Comparison of ENCODE assay signal across 8 cellular contexts in the genomic region with DNA sequence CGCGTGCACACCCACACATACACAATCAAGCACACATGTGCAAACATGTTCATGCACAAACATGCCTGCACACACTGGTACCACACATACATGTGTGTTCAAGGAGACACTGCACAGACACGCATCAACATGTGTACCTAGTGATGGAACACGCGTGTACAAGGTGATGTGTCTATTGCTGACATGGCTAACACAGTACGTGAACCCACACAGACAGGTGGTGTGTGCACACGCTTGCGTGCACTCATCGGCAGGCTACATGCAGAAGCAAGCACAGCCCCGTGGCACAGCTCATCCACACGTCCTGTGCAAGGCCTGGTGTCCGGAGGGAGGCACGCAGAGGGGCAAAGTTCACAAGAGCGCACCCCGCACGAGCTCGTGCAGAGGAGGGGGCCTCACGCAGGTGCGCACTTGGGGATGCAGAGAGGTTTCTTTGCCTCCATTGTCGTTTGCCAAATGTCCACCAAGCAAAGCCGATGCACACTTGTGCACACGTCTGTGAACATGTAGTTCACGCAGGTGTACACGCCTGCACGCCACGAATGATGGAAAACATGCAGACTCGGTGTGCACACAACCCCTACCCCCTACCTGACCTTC. TPM values are rescaled to one million over a fixed set of nuclear protein-coding genes. Genes with fewer than 3 reads are reported as not detected.
A peak's percentile ranks its signal among the peaks of the same experiment; 100 is the strongest.
DNase-seq lines count a peak whose midpoint lies in the region; ATAC-seq and TF ChIP-seq lines count a peak whose summit lies in the region.

No MANE protein-coding gene starts in this region.

- H3K4me1 Mint-ChIP-seq in natural killer cell: peaks cover 6 to 26% of the 10 kb centered on the region in 2 donors

- H3K4me2 ChIP-seq in Karpas-422 (ENCODE audit: low read depth, low read length, poor library complexity, severe bottlenecking): peak overlapping the region; percentile 94

- H3K27me3 ChIP-seq in BE2C: no peaks in the 10 kb centered on the region
- no peaks in the 10 kb centered on the region for H3K27me3 ChIP-seq in Karpas-422 (ENCODE audit: low read length)

- H3K36me3 ChIP-seq in BE2C (peaks cover 30% of the 10 kb centered on the region), Karpas-422 (ENCODE audit: insufficient read depth, low read length) (no peaks in the 10 kb centered on the region)

- intact Hi-C loops in natural killer cell (cut with micrococcal nuclease): loop anchor here (5.0 kb wide), 1 partner anchor 34 kb away; a partner anchor contains a TSS

- H2AFZ ChIP-seq in Karpas-422 (ENCODE audit: low read length): no peak overlapping the region

- H3K4me3 ChIP-seq in BE2C (ENCODE audit: low read depth, low read length): peak overlapping the region; percentile 90
- H3K4me3 ChIP-seq in Karpas-422 (ENCODE audit: low read length): peak overlapping the region; percentile 85
- peak overlapping the region; percentile 71 for H3K4me3 ChIP-seq in choroid plexus epithelial cell (ENCODE audit: low read depth, low read length)

- peak overlapping the region; percentile 97 for H3K27ac ChIP-seq in Karpas-422 (ENCODE audit: low read length)

- H3K9me3 Mint-ChIP-seq in natural killer cell: no peaks in the 10 kb centered on the region

- H3K79me2 ChIP-seq in Karpas-422 (ENCODE audit: low read length): peaks cover 46% of the 10 kb centered on the region

- peak overlapping the region; percentile 86 for H3K4me3 Mint-ChIP-seq in natural killer cell

- H3K9ac ChIP-seq in Karpas-422 (ENCODE audit: low read length): peak overlapping the region; percentile 97

- H3K27me3 Mint-ChIP-seq in natural killer cell (ENCODE audit: low read depth in 2 of 2): no peaks in the 10 kb centered on the region

- ATAC-seq in natural killer cell (no peak), GM19467 (IDR thresholded peaks at IDR 0.05; ENCODE audit: unreplicated experiment) (no peak), HG03439 (IDR thresholded peaks at IDR 0.05; ENCODE audit: unreplicated experiment) (no peak), GM18498 (IDR thresholded peaks at IDR 0.05; ENCODE audit: unreplicated experiment) (no peak)

- peak overlapping the region; percentile 66 to 79 for H3K27ac Mint-ChIP-seq in natural killer cell

- TF ChIP-seq CTCF in BE2C (IDR thresholded peaks at IDR 0.05; ENCODE audit: low read depth, low read length) (no peak), choroid plexus epithelial cell (conservative IDR thresholded peaks at IDR 0.05; ENCODE audit: low read depth, low read length) (no peak), natural killer cell (IDR thresholded peaks at IDR 0.05) (no peak)

- no peaks in the 10 kb centered on the region for H3K9me3 ChIP-seq in BE2C
- H3K9me3 ChIP-seq in Karpas-422 (ENCODE audit: low read length): no peaks in the 10 kb centered on the region

- peaks cover 16% of the 10 kb centered on the region; the same call in 1 of the 2 replicates for H4K20me1 ChIP-seq in Karpas-422 (ENCODE audit: insufficient read depth, low read depth, low read length)

- H3K4me1 ChIP-seq in BE2C (peaks cover 9% of the 10 kb centered on the region), Karpas-422 (ENCODE audit: low read length) (peaks cover 42% of the 10 kb centered on the region)

- no peaks in the 10 kb centered on the region for H3K9me2 ChIP-seq in Karpas-422 (replicated peaks; ENCODE audit: insufficient read depth, low read length)

- no peaks in the 10 kb centered on the region for H3K36me3 Mint-ChIP-seq in natural killer cell

- DNase-seq in BE2C: no peak
- DNase-seq in Karpas-422: peak; percentile 70
- DNase-seq in choroid plexus epithelial cell (ENCODE audit: low read depth): no peak
- no peak for DNase-seq in natural killer cell
- no peak for DNase-seq in HK-2 (ENCODE audit: unreplicated experiment)

RNA-seq across cellular contexts. Expression of a gene that starts 1.0 kb away (rescaled TPM):
- polyA plus RNA-seq in BE2C (2012; ENCODE audit: insufficient read depth, insufficient read length, low read depth): 526 TPM
- total RNA-seq in Karpas-422 (2014; rRNA removed; shearing (Covaris generic); ENCODE audit: low replicate concordance): 28.1 and 94.6 TPM in 2 replicates
- 10 to 100 TPM; 56.1 to 59.7 (median 59.0) TPM for total RNA-seq in natural killer cell

RNA-seq across cellular contexts. Expression of a gene that starts 1.6 kb away (rescaled TPM):
- polyA plus RNA-seq in BE2C (2012; ENCODE audit: insufficient read depth, insufficient read length, low read depth): 58.9 TPM
- 14.9 and 45.1 TPM in 2 replicates for total RNA-seq in Karpas-422 (2014; rRNA removed; shearing (Covaris generic); ENCODE audit: low replicate concordance)
- total RNA-seq in natural killer cell: 10 to 100 TPM; 11.1 to 13.0 (median 12.9) TPM

RNA-seq across cellular contexts. Expression of a gene that starts 17.7 kb away (rescaled TPM):
- polyA plus RNA-seq in BE2C (2012; ENCODE audit: insufficient read depth, insufficient read length, low read depth): 605 TPM
- 69.8 and 168 TPM in 2 replicates for total RNA-seq in Karpas-422 (2014; rRNA removed; shearing (Covaris generic); ENCODE audit: low replicate concordance)
- total RNA-seq in natural killer cell: 100 to 1,000 TPM; 150 to 189 (median 181) TPM

RNA-seq across cellular contexts. Expression of a gene that starts 17.8 kb away (rescaled TPM):
- 25.3 TPM for polyA plus RNA-seq in BE2C (2012; ENCODE audit: insufficient read depth, insufficient read length, low read depth)
- total RNA-seq in Karpas-422 (2014; rRNA removed; shearing (Covaris generic); ENCODE audit: low replicate concordance): 35.0 and 74.7 TPM in 2 replicates
- 10 to 100 TPM in 2 of 3 donors, 1 to 10 TPM in 1; 8.0 to 14.6 (median 12.3) TPM for total RNA-seq in natural killer cell

RNA-seq across cellular contexts. Expression of a gene that starts 24.3 kb away (rescaled TPM):
- 8.0 TPM for polyA plus RNA-seq in BE2C (2012; ENCODE audit: insufficient read depth, insufficient read length, low read depth)
- 49.2 and 82.6 TPM in 2 replicates for total RNA-seq in Karpas-422 (2014; rRNA removed; shearing (Covaris generic); ENCODE audit: low replicate concordance)
- total RNA-seq in natural killer cell: 1 to 10 TPM in 2 of 3 donors, under 1 TPM in 1; 0.66 to 1.4 (median 1.3) TPM
